ENCODE assay signal across 31 cellular contexts in the genomic region with DNA sequence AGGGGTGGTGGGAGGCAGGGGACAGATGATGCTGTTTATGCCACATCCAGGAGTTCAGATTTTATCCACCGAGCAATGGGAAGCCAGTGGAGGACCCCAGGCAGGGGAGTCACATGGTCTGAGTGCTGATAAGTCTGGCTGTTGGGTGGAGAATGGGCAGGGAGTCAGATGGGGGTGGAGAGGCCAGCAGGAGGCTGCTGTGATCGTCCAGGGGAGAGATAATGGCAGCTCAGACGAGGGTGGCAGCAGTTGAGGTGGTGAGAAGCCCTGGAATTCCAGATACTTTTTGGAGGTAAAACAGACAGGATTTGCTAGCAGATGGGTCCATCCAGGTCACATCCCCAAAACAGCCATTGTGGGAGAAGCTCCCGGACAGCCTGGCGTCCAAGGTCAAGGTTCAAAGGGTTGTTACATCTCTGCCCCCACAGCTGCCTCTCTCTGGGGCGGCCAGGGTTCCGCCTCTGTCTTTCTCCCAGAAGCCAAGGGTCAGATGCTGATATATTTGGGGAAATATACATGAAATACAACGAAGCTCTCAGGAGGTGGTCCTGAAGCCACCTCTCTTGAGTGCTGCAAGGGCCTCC.
"Had no signal": no experiment of that assay in that cellular context is flagged by ENCODE, and none has a peak within 500 bp of the region (broad histone marks: within the 10 kb centered on the region; RNA-seq: fewer than 3 reads in every experiment).

No MANE protein-coding gene starts in this region.

- FAIRE-seq: frontal cortex had no signal

- H3K27ac Mint-ChIP-seq: activated B cell treated with CpG ODN at 0.5 μM for 24 hours; activated CD8-positive, alpha-beta T cell treated with anti-CD3 and anti-CD28 coated beads for 36 hours; activated naive CD8-positive, alpha-beta T cell; activated T-helper 17 cell treated with anti-CD3 and anti-CD28 coated beads, Interleukin-2, amount 50 U/mL, for 72 hours; dendritic cell treated with granulocyte-macrophage colony-stimulating factor and Interleukin-4, amounts not matched to agents 40 ng/mL and 50 ng/mL, for 4 days; endodermal cell; T-helper 17 cell; T-helper 2 cell treated with Interferon-gamma antibody and Interleukin-4, amounts not matched to agents 5 μg/mL and 100 μg/mL, for 36 hours had no signal

- H3K27ac ChIP-seq: ascending aorta, breast epithelium, coronary artery, dorsolateral prefrontal cortex, WERI-Rb-1 had no signal

- H3K36me3 ChIP-seq: ascending aorta, breast epithelium, WERI-Rb-1 had no signal

- H3K4me3 Mint-ChIP-seq: activated B cell treated with CpG ODN at 0.5 μM for 24 hours; activated CD8-positive, alpha-beta T cell treated with anti-CD3 and anti-CD28 coated beads for 36 hours; activated naive CD8-positive, alpha-beta T cell; activated T-cell treated with anti-CD3 and anti-CD28 coated beads, Interleukin-2, amount 50 U/mL, for 4 hours; activated T-helper 17 cell treated with anti-CD3 and anti-CD28 coated beads, Interleukin-2, amount 50 U/mL, for 72 hours; brain; central memory CD8-positive, alpha-beta T cell; dendritic cell treated with granulocyte-macrophage colony-stimulating factor and Interleukin-4, amounts not matched to agents 40 ng/mL and 50 ng/mL, for 4 days; endodermal cell; T-helper 17 cell; T-helper 2 cell treated with Interferon-gamma antibody and Interleukin-4, amounts not matched to agents 5 μg/mL and 100 μg/mL, for 36 hours had no signal

- H3K9me3 ChIP-seq: ascending aorta, breast epithelium had no signal

- H3K4me3 ChIP-seq: ascending aorta, breast epithelium, coronary artery, dorsolateral prefrontal cortex had no signal

- H3K27me3 ChIP-seq: ascending aorta, breast epithelium, dorsolateral prefrontal cortex had no signal

- H3K4me1 Mint-ChIP-seq: activated B cell treated with CpG ODN at 0.5 μM for 24 hours, T-helper 17 cell had no signal

- H3K27me3 Mint-ChIP-seq: brain had no signal

- DNase-seq: activated B cell treated with CpG ODN at 0.5 μM for 24 hours; activated CD4-positive, alpha-beta T cell treated with anti-CD3 and anti-CD28 coated beads for 48 hours; activated CD4-positive, alpha-beta T cell treated with anti-CD3 and anti-CD28 coated beads, Interleukin-2, amount 50 U/mL, for 1 hour; activated CD4-positive, alpha-beta T cell treated with anti-CD3 and anti-CD28 coated beads, Interleukin-2, amount 50 U/mL, for 48 hours; activated CD8-positive, alpha-beta memory T cell treated with anti-CD3 and anti-CD28 coated beads for 24 hours; activated CD8-positive, alpha-beta T cell treated with anti-CD3 and anti-CD28 coated beads for 36 hours; activated effector memory CD4-positive, alpha-beta T cell treated with Interleukin-2 at 50 U/mL for 16 hours; activated gamma-delta T cell treated with Interleukin-2 at 50 U/mL for 16 hours; activated naive CD4-positive, alpha-beta T cell treated with anti-CD3 and anti-CD28 coated beads, Interleukin-2, amount 50 U/mL, for 16 hours; activated naive CD4-positive, alpha-beta T cell treated with Interleukin-2 at 50 U/mL for 16 hours; activated T-cell treated with anti-CD3 and anti-CD28 coated beads, Interleukin-2, amount 50 U/mL, for 4 hours; dorsolateral prefrontal cortex; effector memory CD4-positive, alpha-beta T cell; endodermal cell; foreskin fibroblast; head of caudate nucleus; T-helper 17 cell; T1000; WERI-Rb-1 had no signal

- ATAC-seq: activated CD4-positive, CD25-positive, alpha-beta regulatory T cell treated with anti-CD3 and anti-CD28 coated beads, Interleukin-2, amount 50 U/mL, for 24 hours; activated CD8-positive, alpha-beta T cell treated with anti-CD3 and anti-CD28 coated beads for 36 hours; activated T-cell treated with anti-CD3 and anti-CD28 coated beads, Interleukin-2, amount 50 U/mL, for 4 hours; activated T-helper 17 cell treated with anti-CD3 and anti-CD28 coated beads, Interleukin-2, amount 50 U/mL, for 72 hours; esophagus mucosa; T-helper 17 cell had no signal

- H3K9me3 Mint-ChIP-seq: activated CD8-positive, alpha-beta T cell treated with anti-CD3 and anti-CD28 coated beads for 36 hours; activated T-cell treated with anti-CD3 and anti-CD28 coated beads, Interleukin-2, amount 50 U/mL, for 4 hours; activated T-helper 17 cell treated with anti-CD3 and anti-CD28 coated beads, Interleukin-2, amount 50 U/mL, for 72 hours; central memory CD8-positive, alpha-beta T cell; dendritic cell treated with granulocyte-macrophage colony-stimulating factor and Interleukin-4, amounts not matched to agents 40 ng/mL and 50 ng/mL, for 4 days; endodermal cell; T-helper 2 cell treated with Interferon-gamma antibody and Interleukin-4, amounts not matched to agents 5 μg/mL and 100 μg/mL, for 36 hours had no signal

- H3K4me1 ChIP-seq: ascending aorta had no signal
